In the genomic region with DNA sequence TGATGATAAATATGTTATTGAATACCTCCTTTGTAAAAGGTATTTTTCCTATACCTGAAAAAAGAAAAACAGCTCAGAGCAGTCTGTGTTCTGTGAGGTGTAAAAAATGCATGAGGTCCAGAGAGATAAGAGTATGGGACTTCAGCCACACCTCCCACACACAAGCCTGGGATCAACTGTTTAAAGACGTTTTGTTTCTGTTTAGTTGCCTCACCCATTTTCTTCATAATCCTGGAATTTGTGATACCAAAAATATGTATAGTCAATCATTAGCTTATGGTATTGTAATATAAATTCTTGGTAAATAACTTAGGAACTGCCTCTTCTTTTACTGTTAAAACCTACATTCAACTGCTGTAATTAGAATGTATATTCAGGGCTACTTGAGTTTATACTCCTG, we compare ENCODE assay signal across 25 cellular contexts.
DNase-seq lines count a peak whose midpoint lies in the region; ATAC-seq and TF ChIP-seq lines count a peak whose summit lies in the region.
"Had no signal": no experiment of that assay in that cellular context is flagged by ENCODE, and none has a peak within 500 bp of the region (broad histone marks: within the 10 kb centered on the region; RNA-seq: fewer than 3 reads in every experiment).

No MANE protein-coding gene starts in this region.

- POLR2A ChIA-PET in Caco-2 (lab: Charles Lee) = interaction anchor here (0.6 kb wide), 1 partner anchor 89 kb away, joined by 4 read pairs; no protein-coding TSS in a partner anchor

- H3K79me2 ChIP-seq in mammary epithelial cell (ENCODE audit: insufficient read depth, low read length) (no peaks in the 10 kb centered on the region), trophoblast cell (ENCODE audit: control insufficient read depth, insufficient read depth, low read length, poor library complexity) (no peaks in the 10 kb centered on the region)

- no peak overlapping the region for H2BK120ac ChIP-seq in trophoblast cell (ENCODE audit: insufficient read depth, low read length, poor library complexity)

- no peaks in the 10 kb centered on the region for H4K20me1 ChIP-seq in mammary epithelial cell (ENCODE audit: insufficient read depth, low read length)

- H2BK12ac ChIP-seq in trophoblast cell (ENCODE audit: low read length) = no peak overlapping the region

- H3K4ac ChIP-seq in trophoblast cell (ENCODE audit: low read depth, low read length) = no peak overlapping the region

- no peak overlapping the region for H3K18ac ChIP-seq in trophoblast cell (ENCODE audit: low read length)

- CTCF ChIA-PET in Caco-2 (lab: Charles Lee) (no interaction called here), mammary epithelial cell (lab: Charles Lee; ENCODE audit: low non-redundant PET) (no interaction called here)

- no peak overlapping the region for H4K91ac ChIP-seq in trophoblast cell (ENCODE audit: low read depth, low read length)

- H3K9ac ChIP-seq in mammary epithelial cell (ENCODE audit: insufficient read depth, low read length) (no peak overlapping the region), trophoblast cell (ENCODE audit: low read length) (no peak overlapping the region)

- dilution Hi-C loops in mammary epithelial cell (cut with HindIII; ENCODE audit: low sequenced_read_pairs) = no loop called here

- H3K23ac ChIP-seq in trophoblast cell (ENCODE audit: low read length) = no peak overlapping the region

- DNase-seq in Caco-2 = peak; percentile 40 to 53
- peak; percentile 70 for DNase-seq in NCI-H226
- DNase-seq in mammary epithelial cell = peak; percentile 13
- peak; percentile 78 for DNase-seq in kidney glomerular epithelial cell (lab: John Stamatoyannopoulos, UW)
- no peak for DNase-seq in DMS53 treated with DMSO at 0.1 percent for 48 hours (lab: John Stamatoyannopoulos, UW; ENCODE audit: unreplicated experiment)
- no peak for DNase-seq in trophoblast cell
- no peak for DNase-seq in COLO668 (lab: John Stamatoyannopoulos, UW; ENCODE audit: unreplicated experiment)
- DNase-seq in omental fat pad (ENCODE audit: low spot score) = no peak
- DNase-seq: activated CD4-positive, alpha-beta T cell treated with anti-CD3 and anti-CD28 coated beads for 36 hours; activated gamma-delta T cell treated with Interleukin-2 at 50 U/mL for 16 hours; activated T-cell treated with anti-CD3 and anti-CD28 coated beads, Interleukin-2, amount 50 U/mL, for 24 hours; C1 segment of cervical spinal cord; effector CD8-positive, alpha-beta T cell; left colon; NCI-H2029 treated with DMSO at 0.1 percent for 48 hours; NCI-H345; stimulated activated CD4-positive, alpha-beta T cell treated with anti-CD3 and anti-CD28 coated beads, Interleukin-12 subunit alpha, Interleukin-12 subunit beta, amount 100 ng/mL, for 4 hours; stimulated activated CD4-positive, alpha-beta T cell treated with anti-CD3 and anti-CD28 coated beads, Interleukin-4, amount 100 ng/mL, for 1 hour had no signal

- H3K79me1 ChIP-seq in trophoblast cell (ENCODE audit: low read length) = no peaks in the 10 kb centered on the region

- no peak overlapping the region for H2BK5ac ChIP-seq in trophoblast cell (ENCODE audit: low read depth, low read length, poor library complexity)

- H3K36me3 ChIP-seq in Caco-2 (ENCODE audit: control insufficient read depth, insufficient read depth, low read length) = no peaks in the 10 kb centered on the region
- no peaks in the 10 kb centered on the region for H3K36me3 ChIP-seq in mammary epithelial cell (ENCODE audit: insufficient read depth, low read length)
- no peaks in the 10 kb centered on the region for H3K36me3 ChIP-seq in trophoblast cell (ENCODE audit: control insufficient read depth in 1 of 2, insufficient read depth in 2 of 2, low read length in 2 of 2)
- H3K36me3 ChIP-seq: right atrium auricular region, suprapubic skin had no signal

- H4K8ac ChIP-seq in trophoblast cell (ENCODE audit: low read depth, low read length) = no peak overlapping the region

- H3K4me3 ChIP-seq in Caco-2 (ENCODE audit: low read depth, low read length) = no peak overlapping the region
- H3K4me3 ChIP-seq in mammary epithelial cell (replicated peaks in 1 of 3; ENCODE audit: insufficient read depth in 1 of 3, low read depth in 2 of 3, low read length in 3 of 3) = no peak overlapping the region
- no peak overlapping the region for H3K4me3 ChIP-seq in trophoblast cell (ENCODE audit: low read depth, low read length)
- H3K4me3 ChIP-seq: GM12878, right atrium auricular region, suprapubic skin had no signal

- intact Hi-C loops in Caco-2 (cut with micrococcal nuclease; ENCODE audit: unreplicated experiment) (loop anchor here (1.0 kb wide), 1 partner anchor 89 kb away; no protein-coding TSS in a partner anchor), mammary epithelial cell (cut with micrococcal nuclease) (no loop called here)

- no peaks in the 10 kb centered on the region for H3K27me3 Mint-ChIP-seq in Caco-2 (ENCODE audit: insufficient read depth, unreplicated experiment)
- H3K27me3 Mint-ChIP-seq: activated CD4-positive, alpha-beta T cell treated with anti-CD3 and anti-CD28 coated beads for 36 hours; activated T-cell treated with anti-CD3 and anti-CD28 coated beads, Interleukin-2, amount 50 U/mL, for 24 hours; brain had no signal

- no peak for TF ChIP-seq CTCF in Caco-2 (IDR thresholded peaks at IDR 0.05; ENCODE audit: insufficient read depth in 1 of 2, low read depth in 1 of 2, low read length in 1 of 2, severe bottlenecking in 1 of 2, unreplicated experiment in 1 of 2)
- no peak for TF ChIP-seq CTCF in mammary epithelial cell (conservative IDR thresholded peaks at IDR 0.05 in 1 of 2, IDR thresholded peaks at IDR 0.05 in 1 of 2; ENCODE audit: extremely low read depth in 1 of 2, insufficient read depth in 1 of 2, low read depth in 1 of 2, low read length in 2 of 2)
- TF ChIP-seq CTCF in omental fat pad (IDR thresholded peaks at IDR 0.05) = no peak

- H3K4me2 ChIP-seq in mammary epithelial cell (ENCODE audit: insufficient read depth, low read depth, low read length) (no peak overlapping the region), trophoblast cell (ENCODE audit: low read length) (no peak overlapping the region)

- no peak for ATAC-seq in omental fat pad (ENCODE audit: low FRiP score)
- ATAC-seq: activated CD4-positive, alpha-beta T cell treated with anti-CD3 and anti-CD28 coated beads for 36 hours; GM12878; left colon; stimulated activated effector memory CD8-positive, alpha-beta T cell treated with anti-CD3 and anti-CD28 coated beads, Interleukin-12 subunit alpha, Interleukin-12 subunit beta, amount 100 ng/mL, for 72 hours had no signal

- peaks cover 17% of the 10 kb centered on the region for H3K4me1 Mint-ChIP-seq in Caco-2 (ENCODE audit: low read depth, unreplicated experiment)
- H3K4me1 Mint-ChIP-seq: activated CD4-positive, alpha-beta T cell treated with anti-CD3 and anti-CD28 coated beads for 36 hours; stimulated activated effector memory CD8-positive, alpha-beta T cell treated with anti-CD3 and anti-CD28 coated beads, Interleukin-12 subunit alpha, Interleukin-12 subunit beta, amount 100 ng/mL, for 72 hours had no signal

- no peak overlapping the region for H3K14ac ChIP-seq in trophoblast cell (ENCODE audit: low read length)

- H3K9me3 ChIP-seq in Caco-2 (peaks cover 13% of the 10 kb centered on the region; the same call in 1 of the 2 replicates), mammary epithelial cell (replicated peaks; ENCODE audit: insufficient read depth, low read length) (no peaks in the 10 kb centered on the region), trophoblast cell (ENCODE audit: insufficient read depth, low read depth, low read length) (no peaks in the 10 kb centered on the region)
- H3K9me3 ChIP-seq: right atrium auricular region had no signal

- in situ Hi-C loops in mammary epithelial cell (cut with MboI; ENCODE audit: low sequenced_read_pairs in 2 of 2) = no loop called here

- peak overlapping the region; percentile 88 for H3K27ac Mint-ChIP-seq in Caco-2 (ENCODE audit: unreplicated experiment)
- H3K27ac Mint-ChIP-seq: activated CD4-positive, alpha-beta T cell treated with anti-CD3 and anti-CD28 coated beads for 36 hours; activated T-cell treated with anti-CD3 and anti-CD28 coated beads, Interleukin-2, amount 50 U/mL, for 24 hours; brain; stimulated activated effector memory CD8-positive, alpha-beta T cell treated with anti-CD3 and anti-CD28 coated beads, Interleukin-12 subunit alpha, Interleukin-12 subunit beta, amount 100 ng/mL, for 72 hours; T-helper 2 cell treated with Interferon-gamma antibody and Interleukin-4, amounts not matched to agents 5 μg/mL and 100 μg/mL, for 36 hours had no signal

- BruUV-seq in Caco-2 (replicated peaks; lab: Mats Ljungman, UMichigan) = no TSS peak
- BruUV-seq in mammary epithelial cell (replicated peaks; lab: Mats Ljungman, UMichigan) = no TSS peak

- H3K4me3 Mint-ChIP-seq in Caco-2 (ENCODE audit: unreplicated experiment) = no peak overlapping the region
- H3K4me3 Mint-ChIP-seq: activated CD4-positive, alpha-beta T cell treated with anti-CD3 and anti-CD28 coated beads for 36 hours; activated T-cell treated with anti-CD3 and anti-CD28 coated beads, Interleukin-2, amount 50 U/mL, for 24 hours; brain; stimulated activated effector memory CD8-positive, alpha-beta T cell treated with anti-CD3 and anti-CD28 coated beads, Interleukin-12 subunit alpha, Interleukin-12 subunit beta, amount 100 ng/mL, for 72 hours; T-helper 2 cell treated with Interferon-gamma antibody and Interleukin-4, amounts not matched to agents 5 μg/mL and 100 μg/mL, for 36 hours had no signal

- no peaks in the 10 kb centered on the region for H3K27me3 ChIP-seq in Caco-2 (replicated peaks; ENCODE audit: control insufficient read depth, insufficient read depth, low read length)
- H3K27me3 ChIP-seq in mammary epithelial cell (ENCODE audit: insufficient read depth, low read length) = no peaks in the 10 kb centered on the region
- no peaks in the 10 kb centered on the region for H3K27me3 ChIP-seq in trophoblast cell (ENCODE audit: insufficient read depth, low read length)
- H3K27me3 ChIP-seq: foreskin keratinocyte, right atrium auricular region, suprapubic skin had no signal

- H2AK5ac ChIP-seq in trophoblast cell (ENCODE audit: low read length) = no peak overlapping the region

- H3K4me1 ChIP-seq in Caco-2 = peaks cover 24% of the 10 kb centered on the region
- H3K4me1 ChIP-seq in mammary epithelial cell (ENCODE audit: insufficient read depth, low read length) = no peaks in the 10 kb centered on the region
- no peaks in the 10 kb centered on the region for H3K4me1 ChIP-seq in trophoblast cell (ENCODE audit: control insufficient read depth in 1 of 2, insufficient read depth in 2 of 2, low read length in 2 of 2)
- H3K4me1 ChIP-seq: foreskin keratinocyte, right atrium auricular region, suprapubic skin had no signal

- H3K27ac ChIP-seq in mammary epithelial cell (ENCODE audit: insufficient read depth, low read depth, low read length) = peak overlapping the region; percentile 16
- no peak overlapping the region for H3K27ac ChIP-seq in trophoblast cell (ENCODE audit: low read depth, low read length)
- H3K27ac ChIP-seq: foreskin keratinocyte, right atrium auricular region, suprapubic skin had no signal

- 50% methylated on average over 1 of the region's 1 CpG for WGBS in mammary epithelial cell (ENCODE audit: low coverage, missing lambda C conversion rate)
- no CpG with 5 or more reads among the region's 1 CpG for WGBS in trophoblast cell (ENCODE audit: extremely low coverage, insufficient coverage, insufficient read length)

- peaks cover 11% of the 10 kb centered on the region for H3K36me3 Mint-ChIP-seq in Caco-2 (ENCODE audit: insufficient read depth, unreplicated experiment)
- H3K36me3 Mint-ChIP-seq: brain had no signal

- H2AFZ ChIP-seq in mammary epithelial cell (ENCODE audit: low read depth, low read length) = no peak overlapping the region
- H2AFZ ChIP-seq in trophoblast cell (ENCODE audit: insufficient read depth, low read length, poor library complexity) = no peak overlapping the region

- H4K12ac ChIP-seq in trophoblast cell (ENCODE audit: low read depth, low read length) = no peak overlapping the region

- H3K9me3 Mint-ChIP-seq in Caco-2 (ENCODE audit: unreplicated experiment) = peaks cover 41% of the 10 kb centered on the region
- H3K9me3 Mint-ChIP-seq: stimulated activated effector memory CD8-positive, alpha-beta T cell treated with anti-CD3 and anti-CD28 coated beads, Interleukin-12 subunit alpha, Interleukin-12 subunit beta, amount 100 ng/mL, for 72 hours; T-helper 2 cell treated with Interferon-gamma antibody and Interleukin-4, amounts not matched to agents 5 μg/mL and 100 μg/mL, for 36 hours had no signal

Comparison
In these comparisons a context has a peak if more than half of its experiments do, and no peak if none do; other contexts are left out.
1. DNase-seq: peak in Caco-2 (2 of 2), NCI-H226 (single experiment), mammary epithelial cell (single experiment) and kidney glomerular epithelial cell (single experiment); none in DMS53 treated with DMSO at 0.1 percent for 48 hours (single experiment), trophoblast cell (0 of 2), COLO668 (single experiment) and omental fat pad (single experiment).